Comparison of ENCODE assay signal across 6 cellular contexts in genomic region chr7:126911627-126912026, GRCh38.
DNase-seq lines count a peak whose midpoint lies in the region; ATAC-seq, FAIRE-seq and TF ChIP-seq lines count a peak whose summit lies in the region.
"Not testable (repeated sequence)": the region's sequence is repeated elsewhere in the genome, so short reads cannot be mapped to it uniquely, and the experiment has no call there.

No MANE protein-coding gene starts in this region.

- TF ChIP-seq EP300 in GM12878 (IDR thresholded peaks at IDR 0.05; ENCODE audit: borderline replicate concordance in 1 of 2, control insufficient read depth in 1 of 2, low read depth in 2 of 2, low read length in 2 of 2): not testable (repeated sequence)

- H3K4me2 ChIP-seq in GM12878 (ENCODE audit: control insufficient read depth, insufficient read depth): not testable (repeated sequence)

- peak; percentile 34 for ATAC-seq in GM19468 (IDR thresholded peaks at IDR 0.05; ENCODE audit: extremely low read depth, unreplicated experiment)
- ATAC-seq in HG02642 (IDR thresholded peaks at IDR 0.05; ENCODE audit: poor library complexity, unreplicated experiment): peak; percentile 43
- peak; percentile 46 for ATAC-seq in HG02840 (IDR thresholded peaks at IDR 0.05; ENCODE audit: low FRiP score, unreplicated experiment)
- ATAC-seq in HG03354 (IDR thresholded peaks at IDR 0.05; ENCODE audit: poor library complexity, severe bottlenecking, unreplicated experiment): peak; percentile 64
- peak; percentile 74 for ATAC-seq in GM12878

- WGBS in GM12878 (ENCODE audit: insufficient coverage, insufficient replicate concordance, low lambda C conversion rate, missing lambda C conversion rate): 42% methylated on average over 4 of the region's 4 CpGs

- not testable (repeated sequence) for H3K79me2 ChIP-seq in GM12878 (ENCODE audit: control insufficient read depth, insufficient read depth, low read length)

- H3K9me3 ChIP-seq in GM12878 (replicated peaks; ENCODE audit: control insufficient read depth, insufficient read depth, low read length): not testable (repeated sequence)

- TF ChIP-seq RAD21 in GM12878 (IDR thresholded peaks at IDR 0.05; ENCODE audit: insufficient read depth, low read depth, low read length): not testable (repeated sequence)

- H3K9ac ChIP-seq in GM12878 (ENCODE audit: control insufficient read depth, insufficient read depth, low read length): not testable (repeated sequence)

- H3K27ac ChIP-seq in GM12878 (ENCODE audit: control insufficient read depth, insufficient read depth): not testable (repeated sequence)

- TF ChIP-seq POLR2A in GM12878 (IDR thresholded peaks at IDR 0.05; ENCODE audit: low read depth, low read length): not testable (repeated sequence)

- RAD21 ChIA-PET in GM12878 (lab: Charles Lee; ENCODE audit: unreplicated experiment): not testable (repeated sequence)

- CTCF ChIA-PET in GM12878 (lab: Yijun Ruan, JAX): not testable (repeated sequence)

- intact Hi-C loops in GM12878 (cut with micrococcal nuclease; ENCODE audit: unreplicated experiment): not testable (repeated sequence)

- not testable (repeated sequence) for H3K4me3 ChIP-seq in GM12878

- not testable (repeated sequence) for H4K20me1 ChIP-seq in GM12878 (ENCODE audit: control insufficient read depth, insufficient read depth)

- in situ Hi-C loops in GM12878 (cut with MboI): not testable (repeated sequence)

- not testable (repeated sequence) for TF ChIP-seq CTCF in GM12878 (IDR thresholded peaks at IDR 0.05 in 2 of 3, conservative IDR thresholded peaks at IDR 0.05 in 1 of 3; ENCODE audit: control insufficient read depth in 2 of 3, extremely low read depth in 1 of 3, insufficient read depth in 1 of 3, low read depth in 3 of 3, low read length in 3 of 3)

- peak; percentile 65 for DNase-seq in RCC 7860 (ENCODE audit: low spot score)
- DNase-seq in GM12878 (ENCODE audit: low read depth, low spot score): not testable (repeated sequence)

- not testable (repeated sequence) for H3K27me3 ChIP-seq in GM12878 (replicated peaks in 1 of 2; ENCODE audit: control insufficient read depth in 2 of 2, insufficient read depth in 2 of 2, low read length in 1 of 2)

- peak; percentile 81 for FAIRE-seq in RCC 7860 (lab: Jason Lieb, UNC)
- not testable (repeated sequence) for FAIRE-seq in GM12878 (lab: Jason Lieb, UNC)

- H3K4me1 ChIP-seq in GM12878 (ENCODE audit: control insufficient read depth, insufficient read depth, low read length): not testable (repeated sequence)

- SMC1A ChIA-PET in GM12878 (lab: Charles Lee; ENCODE audit: uncharacterized antibody, unreplicated experiment): not testable (repeated sequence)

- POLR2A ChIA-PET in GM12878 (lab: Charles Lee): not testable (repeated sequence)

- not testable (repeated sequence) for H2AFZ ChIP-seq in GM12878 (ENCODE audit: control insufficient read depth, low read depth, low read length)

- not testable (repeated sequence) for BruUV-seq in GM12878 (replicated peaks; lab: Mats Ljungman, UMichigan)

- not testable (repeated sequence) for H3K36me3 ChIP-seq in GM12878 (ENCODE audit: control insufficient read depth in 2 of 2, insufficient read depth in 2 of 2, low read length in 1 of 2)
